In the genomic region with DNA sequence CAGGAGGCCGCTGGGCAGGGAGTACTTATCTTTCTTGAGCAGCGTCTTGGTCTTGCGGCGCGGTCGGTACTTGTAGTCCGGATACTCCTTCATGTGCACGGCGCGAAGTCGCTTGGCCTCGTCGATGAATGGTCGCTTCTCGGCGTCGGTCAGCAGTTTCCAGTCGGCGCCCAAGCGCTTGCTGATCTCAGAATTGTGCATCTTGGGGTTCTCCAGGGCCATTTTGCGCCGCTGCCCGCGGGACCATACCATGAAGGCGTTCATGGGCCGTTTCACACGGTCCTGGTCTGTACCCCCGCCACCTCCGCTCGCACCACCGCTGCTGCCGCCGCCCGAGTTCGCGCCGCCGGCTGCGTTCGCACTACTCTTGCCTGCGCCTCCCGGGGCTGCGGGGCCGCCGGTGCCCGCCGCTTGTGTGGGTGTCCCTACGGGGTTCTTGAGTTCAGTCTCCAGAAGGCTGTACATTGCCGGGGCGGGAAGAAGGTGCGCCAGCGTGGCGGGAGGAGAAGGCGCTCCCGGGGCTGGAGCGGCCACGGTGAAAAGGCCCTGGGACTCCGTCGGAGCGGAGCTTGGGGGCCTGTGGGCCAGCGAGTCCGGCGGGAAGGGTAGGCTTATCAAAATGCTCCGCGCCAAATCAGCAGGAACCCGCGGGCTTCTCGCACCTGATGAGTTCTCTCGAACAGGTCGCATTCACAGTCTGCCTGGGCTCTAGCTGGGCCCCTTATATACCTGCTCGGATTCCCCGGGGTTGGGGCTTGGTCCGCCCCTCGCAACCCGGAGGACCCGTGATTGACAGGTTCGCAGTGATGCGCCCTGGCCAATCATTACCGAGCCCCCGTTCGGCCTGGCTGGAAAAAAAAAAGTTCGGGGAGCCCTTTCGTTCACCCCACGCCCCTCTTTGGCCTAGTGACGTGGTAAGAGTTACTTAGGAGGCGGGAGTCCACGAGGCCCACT, we compare ENCODE assay signal across 11 cellular contexts. TPM values are rescaled to one million over a fixed set of nuclear protein-coding genes. Genes with fewer than 3 reads are reported as not detected.
DNase-seq lines count a peak whose midpoint lies in the region; ATAC-seq and TF ChIP-seq lines count a peak whose summit lies in the region.
"Had no signal": no experiment of that assay in that cellular context is flagged by ENCODE, and none has a peak within 500 bp of the region (broad histone marks: within the 10 kb centered on the region; RNA-seq: fewer than 3 reads in every experiment).

A gene (minus strand): TSS at position 699 of the 954 bp plus-strand sequence. CDS start 9 bp downstream, at position 690.

- H3K36me3 ChIP-seq in GM23248 (ENCODE audit: low read depth), result no peaks in the 10 kb centered on the region
- H3K36me3 ChIP-seq in RWPE2 (ENCODE audit: low read depth), result no peaks in the 10 kb centered on the region
- no peaks in the 10 kb centered on the region for H3K36me3 ChIP-seq in iPS-15b (ENCODE audit: control insufficient read depth, insufficient read depth, low read length)
- no peaks in the 10 kb centered on the region for H3K36me3 ChIP-seq in sigmoid colon
- no peaks in the 10 kb centered on the region for H3K36me3 ChIP-seq in MG63

- H3K9me3 ChIP-seq in GM23248 (ENCODE audit: low read depth) (no peaks in the 10 kb centered on the region), RWPE2 (ENCODE audit: severe bottlenecking) (no peaks in the 10 kb centered on the region), iPS-15b (ENCODE audit: control insufficient read depth, insufficient read depth, low read length) (no peaks in the 10 kb centered on the region), sigmoid colon (no peaks in the 10 kb centered on the region), MG63 (no peaks in the 10 kb centered on the region)

- intact Hi-C loops in sigmoid colon (cut with DNase I), result loop anchor here (10.0 kb wide), 1 partner anchor 220 kb away; no protein-coding TSS in a partner anchor

- no peak within 1 kb of the TSS for H3K27ac ChIP-seq in GM23248
- no peak within 1 kb of the TSS for H3K27ac ChIP-seq in RWPE2 (ENCODE audit: poor library complexity, severe bottlenecking)
- no peak within 1 kb of the TSS for H3K27ac ChIP-seq in sigmoid colon

- no peaks in the 10 kb centered on the region for H3F3A ChIP-seq in GM23248 (ENCODE audit: insufficient read depth)

- H3K4me3 ChIP-seq in GM23248 (peak within 1 kb of the TSS; percentile 26; the same call in 1 of the 2 replicates), RWPE2 (ENCODE audit: severe bottlenecking) (peak within 1 kb of the TSS; percentile 12), iPS-15b (ENCODE audit: low read depth, low read length) (peak within 1 kb of the TSS; percentile 75), sigmoid colon (peak within 1 kb of the TSS in 3 of 4 donors; percentile 30 to 45 (median 38)), MG63 (no peak within 1 kb of the TSS)

- H3K9ac ChIP-seq in GM23248 (no peak within 1 kb of the TSS), iPS-15b (ENCODE audit: low read depth, low read length) (peak within 1 kb of the TSS; percentile 37)

- 5 to 6% methylated on average over 38 to 40 of the region's 87 CpGs for WGBS in GM23248 (ENCODE audit: low coverage in 1 of 2, low lambda C conversion rate in 2 of 2, missing lambda C conversion rate in 2 of 2), 2 experiments
- WGBS in sigmoid colon, 2 donors, result 6 to 12% methylated on average over 87 of the region's 87 CpGs

- ATAC-seq in RWPE2 (ENCODE audit: low read depth) (no peak; the same call in 2 of the 3 replicates), HG03175 (IDR thresholded peaks at IDR 0.05; ENCODE audit: unreplicated experiment) (no peak)
- ATAC-seq: T-cell had no signal

- in situ Hi-C loops in GM23248 (cut with MboI), result no loop called here

- DNase-seq in GM23248 (no peak), RWPE2 (ENCODE audit: low spot score) (no peak), sigmoid colon (no peak), MG63 (no peak)
- no peak for DNase-seq in activated CD8-positive, alpha-beta memory T cell treated with anti-CD3 and anti-CD28 coated beads, Interleukin-2, amount 50 U/mL, for 4 hours
- no peak for DNase-seq in effector CD8-positive, alpha-beta T cell (lab: John Stamatoyannopoulos, UW)
- DNase-seq: NCI-H1436 treated with DMSO at 0.1 percent for 48 hours; NK-92 treated with Interleukin-12 subunit alpha and Interleukin-12 subunit beta, amount 100 ng/mL, for 24 hours; T-cell had no signal

- no peak within 1 kb of the TSS for H2AFZ ChIP-seq in GM23248

- no peaks in the 10 kb centered on the region for H3K4me1 ChIP-seq in GM23248 (ENCODE audit: insufficient read depth)
- H3K4me1 ChIP-seq in RWPE2 (ENCODE audit: insufficient read depth, poor library complexity, severe bottlenecking), result no peaks in the 10 kb centered on the region
- peaks cover 20% of the 10 kb centered on the region for H3K4me1 ChIP-seq in iPS-15b (ENCODE audit: control insufficient read depth, insufficient read depth, low read length)
- peaks cover 0 to 35% (median 28%) of the 10 kb centered on the region in 4 donors for H3K4me1 ChIP-seq in sigmoid colon

- H3K79me2 ChIP-seq in GM23248 (ENCODE audit: insufficient read depth), result no peaks in the 10 kb centered on the region

- no peaks in the 10 kb centered on the region for H4K20me1 ChIP-seq in GM23248 (ENCODE audit: insufficient read depth)

- no peak for TF ChIP-seq POLR2A in sigmoid colon (IDR thresholded peaks at IDR 0.05)

- TF ChIP-seq EP300 in sigmoid colon (IDR thresholded peaks at IDR 0.05), result no peak

- H3K4me2 ChIP-seq in GM23248 (ENCODE audit: unreplicated experiment), result no peak within 1 kb of the TSS

- peaks cover 59% of the 10 kb centered on the region for H3K27me3 ChIP-seq in GM23248 (replicated peaks; ENCODE audit: insufficient read depth)
- peaks cover 72% of the 10 kb centered on the region for H3K27me3 ChIP-seq in RWPE2 (ENCODE audit: insufficient read depth, poor library complexity, severe bottlenecking)
- H3K27me3 ChIP-seq in iPS-15b (ENCODE audit: control insufficient read depth, insufficient read depth, low read length), result peaks cover 84% of the 10 kb centered on the region
- peaks cover 71 to 98% (median 72%) of the 10 kb centered on the region in 3 donors for H3K27me3 ChIP-seq in sigmoid colon
- H3K27me3 ChIP-seq in MG63, result peaks cover 36% of the 10 kb centered on the region

- TF ChIP-seq CTCF in RWPE2 (IDR thresholded peaks at IDR 0.05; ENCODE audit: poor library complexity, severe bottlenecking), result no peak
- TF ChIP-seq CTCF in sigmoid colon (IDR thresholded peaks at IDR 0.05), result no peak

- H3K9me2 ChIP-seq in GM23248 (ENCODE audit: insufficient read depth), result no peaks in the 10 kb centered on the region

RNA-seq across cellular contexts. Expression of the gene that starts here (rescaled TPM):
- not detected in 2 replicates for total RNA-seq in GM23248 (2014; rRNA removed; shearing (Covaris generic))
- polyA plus RNA-seq in GM23248 (2016; fragmentation: Nextera tagmentation; extraction: Ambion mirVana) (not detected in 2 replicates), sigmoid colon (not detected)
- total RNA-seq in sigmoid colon, result not detected
- not detected in 2 replicates for total RNA-seq in MG63 (2014; rRNA removed; shearing (Covaris generic); ENCODE audit: low replicate concordance)
- total RNA-seq: T-cell had no signal
